In genomic region chr2:122003196-122003595, GRCh38 we compare ENCODE assay signal across 16 cellular contexts.
"Had no signal": no experiment of that assay in that cellular context is flagged by ENCODE, and none has a peak within 500 bp of the region (broad histone marks: within the 10 kb centered on the region; RNA-seq: fewer than 3 reads in every experiment).

No MANE protein-coding gene starts in this region.

- H3K9ac ChIP-seq: SK-N-SH had no signal

- DNase-seq: KBM-7, MV-4-11, NCI-H1048, NCI-H1105, NCI-H1436 treated with DMSO at 0.1 percent for 48 hours, NCI-H1694, NCI-H226, NCI-H446, NCI-H774, PC-3, SHP77, SK-N-SH, SW 1271 had no signal

- ATAC-seq: Panc1, PC-3 had no signal

- H3K27ac ChIP-seq: HL-60, RWPE1 had no signal

- H3K9me3 ChIP-seq: SK-N-SH had no signal

- H3K4me2 ChIP-seq: SK-N-SH had no signal
